In the genomic region with DNA sequence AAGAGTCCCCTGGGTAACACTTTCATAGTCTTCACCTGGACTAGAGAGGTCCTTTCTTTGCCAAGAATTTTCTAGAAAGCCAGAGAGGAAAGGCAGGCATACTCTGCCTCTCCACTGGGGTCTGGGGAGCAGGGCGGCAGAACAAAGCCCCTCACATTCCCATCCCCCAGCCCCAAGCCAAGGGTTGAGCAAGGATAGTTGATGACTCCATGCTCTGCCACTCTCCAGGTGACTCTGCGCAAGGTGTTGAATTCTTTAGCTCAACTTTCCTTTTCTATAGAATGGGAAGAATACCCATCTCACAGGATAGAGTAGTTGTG, we compare ENCODE assay signal across 22 cellular contexts. TPM values are rescaled to one million over a fixed set of nuclear protein-coding genes. Genes with fewer than 3 reads are reported as not detected.
DNase-seq lines count a peak whose midpoint lies in the region; ATAC-seq, FAIRE-seq and TF ChIP-seq lines count a peak whose summit lies in the region.
"Had no signal": no experiment of that assay in that cellular context is flagged by ENCODE, and none has a peak within 500 bp of the region (broad histone marks: within the 10 kb centered on the region; RNA-seq: fewer than 3 reads in every experiment).

No MANE protein-coding gene starts in this region.

- no peaks in the 10 kb centered on the region for H3K36me3 ChIP-seq in SK-N-SH (replicated peaks in 1 of 2; ENCODE audit: control insufficient read depth in 1 of 2, insufficient read depth in 2 of 2, low read length in 1 of 2)
- no peaks in the 10 kb centered on the region for H3K36me3 ChIP-seq in HepG2 (replicated peaks in 1 of 2; ENCODE audit: control insufficient read depth in 1 of 2, insufficient read depth in 2 of 2, low read length in 2 of 2)
- H3K36me3 ChIP-seq in neural progenitor cell: no peaks in the 10 kb centered on the region

- CTCF ChIA-PET in SK-N-SH (lab: Yijun Ruan, JAX) (interaction anchor here (0.6 to 9.8 kb wide), 5 partner anchors 11 to 378 kb away, joined by 3 to 427 read pairs (median 137); a partner anchor contains a TSS), HepG2 (lab: Yijun Ruan, JAX; ENCODE audit: low intra/inter-chr PET ratio, low total read pairs) (interaction anchor here (0.9 to 1.4 kb wide), 2 partner anchors 12 kb away, joined by 5 to 6 read pairs; no protein-coding TSS in a partner anchor)

- H3K36me3 Mint-ChIP-seq in neural progenitor cell (peaks cover 3% of the 10 kb centered on the region), type B pancreatic cell (no peaks in the 10 kb centered on the region)
- H3K36me3 Mint-ChIP-seq: CD4-positive, alpha-beta memory T cell had no signal

- H3K9ac ChIP-seq in SK-N-SH: no peak overlapping the region
- no peak overlapping the region for H3K9ac ChIP-seq in HepG2 (ENCODE audit: insufficient read depth, low read depth, low read length)
- H3K9ac ChIP-seq in neural progenitor cell: no peak overlapping the region

- no peak overlapping the region for H3K27ac Mint-ChIP-seq in neural progenitor cell
- no peak overlapping the region for H3K27ac Mint-ChIP-seq in type B pancreatic cell
- H3K27ac Mint-ChIP-seq: GM23338, HFFc6 had no signal

- H4K20me1 ChIP-seq in SK-N-SH (ENCODE audit: insufficient read depth) (no peaks in the 10 kb centered on the region), HepG2 (ENCODE audit: insufficient read depth, low read length) (no peaks in the 10 kb centered on the region), neural progenitor cell (ENCODE audit: low read depth) (peaks cover 37% of the 10 kb centered on the region)

- POLR2A ChIA-PET in SK-N-SH (lab: Yijun Ruan, JAX) (no interaction called here), HepG2 (lab: Yijun Ruan, JAX) (interaction anchor here (1.2 to 8.5 kb wide), 2 partner anchors 12 to 13 kb away, joined by 5 to 216 read pairs; a partner anchor contains a TSS)

- peak; percentile 26 for DNase-seq in SK-N-SH
- no peak for DNase-seq in HepG2 (ENCODE audit: low spot score)
- no peak for DNase-seq in neural progenitor cell (ENCODE audit: low spot score)
- DNase-seq in type B pancreatic cell (ENCODE audit: extremely low spot score, unreplicated experiment): no peak
- DNase-seq in stimulated activated CD4-positive, alpha-beta T cell treated with anti-CD3 and anti-CD28 coated beads, Interleukin-4, amount 100 ng/mL, for 24 hours: no peak
- DNase-seq in pons (ENCODE audit: low spot score): no peak
- DNase-seq: AML-193; CD4-positive, alpha-beta memory T cell; DMS153; DMS79; GDM1; HFFc6 had no signal

- FAIRE-seq in HepG2 (lab: Jason Lieb, UNC): no peak
- FAIRE-seq: A549, GM12892, H54 had no signal

- peaks cover 39% of the 10 kb centered on the region for H3K4me1 Mint-ChIP-seq in neural progenitor cell
- peaks cover 4% of the 10 kb centered on the region for H3K4me1 Mint-ChIP-seq in type B pancreatic cell (ENCODE audit: unreplicated experiment)

- H3K9me3 Mint-ChIP-seq in neural progenitor cell: no peaks in the 10 kb centered on the region
- no peaks in the 10 kb centered on the region for H3K9me3 Mint-ChIP-seq in type B pancreatic cell
- H3K9me3 Mint-ChIP-seq: CD4-positive, alpha-beta memory T cell; GM23338; HFFc6 had no signal

- H3K4me3 ChIP-seq in SK-N-SH (ENCODE audit: low read depth in 2 of 2, low read length in 1 of 2) (no peak overlapping the region), HepG2 (replicated peaks in 1 of 3; ENCODE audit: insufficient read depth in 1 of 3, low read depth in 2 of 3, low read length in 3 of 3) (no peak overlapping the region), neural progenitor cell (no peak overlapping the region)
- H3K4me3 ChIP-seq: A549, GM23338 had no signal

- in situ Hi-C loops in HepG2 (cut with HindIII; ENCODE audit: extremely low pct_ligation_motif_present, low pct_unique_long_range_greater_than_20kb): loop anchor here (10.0 to 25.0 kb wide), 2 partner anchors 298 to 501 kb away; no protein-coding TSS in a partner anchor

- H3K27me3 ChIP-seq in SK-N-SH (ENCODE audit: insufficient read depth) (peaks cover 87% of the 10 kb centered on the region), HepG2 (ENCODE audit: control insufficient read depth in 1 of 2, insufficient read depth in 2 of 2, low read length in 2 of 2) (peaks cover 20 to 52% of the 10 kb centered on the region in 2 experiments; a peak in 4 of 5 replicates), neural progenitor cell (peaks cover 100% of the 10 kb centered on the region)

- TF ChIP-seq EP300 in SK-N-SH (IDR thresholded peaks at IDR 0.05; ENCODE audit: borderline replicate concordance in 1 of 2, low read depth in 1 of 2, low read length in 1 of 2) (no peak), HepG2 (IDR thresholded peaks at IDR 0.05; ENCODE audit: low read depth in 2 of 2, low read length in 2 of 2) (no peak), HepG2 (CRISPR knock-in tag; IDR thresholded peaks at IDR 0.05; ENCODE audit: borderline replicate concordance) (no peak)

- H3K4me3 Mint-ChIP-seq in neural progenitor cell (peak overlapping the region; percentile 91), type B pancreatic cell (peak overlapping the region; percentile 36)
- H3K4me3 Mint-ChIP-seq: GM23338, HFFc6 had no signal

- no peak overlapping the region for H2AFZ ChIP-seq in SK-N-SH (ENCODE audit: low read depth)
- H2AFZ ChIP-seq in HepG2 (ENCODE audit: low read length): no peak overlapping the region
- H2AFZ ChIP-seq in neural progenitor cell (replicated peaks): no peak overlapping the region
- H2AFZ ChIP-seq: GM23338 had no signal

- H3K27me3 Mint-ChIP-seq in neural progenitor cell (ENCODE audit: insufficient read depth, low read depth) (peaks cover 59% of the 10 kb centered on the region), type B pancreatic cell (peaks cover 94% of the 10 kb centered on the region)

- TF ChIP-seq POLR2A in HepG2 (IDR thresholded peaks at IDR 0.05; ENCODE audit: insufficient read depth in 1 of 2, low read depth in 2 of 2, low read length in 2 of 2): no peak

- TF ChIP-seq RAD21 in SK-N-SH (IDR thresholded peaks at IDR 0.05; ENCODE audit: low read length): no peak
- TF ChIP-seq RAD21 in HepG2 (CRISPR knock-in tag; IDR thresholded peaks at IDR 0.05): no peak

- WGBS in SK-N-SH (ENCODE audit: low lambda C conversion rate): 75% methylated on average over 2 of the region's 2 CpGs
- WGBS in HepG2 (ENCODE audit: low lambda C conversion rate): 59% methylated on average over 2 of the region's 2 CpGs

- H3K27ac ChIP-seq in SK-N-SH (ENCODE audit: low read depth in 2 of 2, low read length in 1 of 2) (no peak overlapping the region), HepG2 (ENCODE audit: extremely low read length, insufficient read depth, low read length) (no peak overlapping the region), neural progenitor cell (no peak overlapping the region)
- H3K27ac ChIP-seq: 22Rv1, A549, C4-2B had no signal

- H3K9me2 ChIP-seq in SK-N-SH: no peaks in the 10 kb centered on the region

- H3K4me1 ChIP-seq in SK-N-SH (ENCODE audit: control insufficient read depth in 1 of 2, insufficient read depth in 2 of 2, low read depth in 1 of 2, low read length in 1 of 2) (peaks cover 0 to 21% of the 10 kb centered on the region in 2 experiments; a peak in 2 of 4 replicates), HepG2 (ENCODE audit: insufficient read depth, low read length) (peaks cover 53% of the 10 kb centered on the region), neural progenitor cell (peaks cover 13% of the 10 kb centered on the region)

- H3K9me3 ChIP-seq in SK-N-SH (no peaks in the 10 kb centered on the region), HepG2 (ENCODE audit: low read length) (no peaks in the 10 kb centered on the region), neural progenitor cell (ENCODE audit: low read depth) (no peaks in the 10 kb centered on the region)
- H3K9me3 ChIP-seq: A549 had no signal

- ATAC-seq in SK-N-SH treated with all-trans-retinoic acid at 6 μM for 48 hours (no peak), HepG2 (no peak), GM18498 (IDR thresholded peaks at IDR 0.05; ENCODE audit: unreplicated experiment) (no peak)
- ATAC-seq: A549, GM23338, HCT116 had no signal

- intact Hi-C loops in HepG2 (cut with micrococcal nuclease; ENCODE audit: unreplicated experiment): loop anchor here (5.0 to 10.0 kb wide), 2 partner anchors 503 to 651 kb away; no protein-coding TSS in a partner anchor

- no peak overlapping the region for H3K4me2 ChIP-seq in SK-N-SH
- peak overlapping the region; percentile 1; the same call in 1 of the 2 replicates for H3K4me2 ChIP-seq in HepG2 (ENCODE audit: low read depth, low read length)
- H3K4me2 ChIP-seq in neural progenitor cell: no peak overlapping the region
- H3K4me2 ChIP-seq: A549, GM23338 had no signal

- no peaks in the 10 kb centered on the region for H3F3A ChIP-seq in SK-N-SH (replicated peaks; ENCODE audit: insufficient read depth)
- no peaks in the 10 kb centered on the region for H3F3A ChIP-seq in neural progenitor cell (ENCODE audit: low read depth)

- BruUV-seq in HepG2 (replicated peaks; lab: Mats Ljungman, UMichigan): no TSS peak

- H3K79me2 ChIP-seq in SK-N-SH (ENCODE audit: insufficient read depth): no peaks in the 10 kb centered on the region
- H3K79me2 ChIP-seq in HepG2 (ENCODE audit: insufficient read depth, low read length): peaks cover 15% of the 10 kb centered on the region
- no peaks in the 10 kb centered on the region for H3K79me2 ChIP-seq in neural progenitor cell (ENCODE audit: low read depth)

- no peak for TF ChIP-seq CTCF in SK-N-SH (IDR thresholded peaks at IDR 0.05)
- no peak for TF ChIP-seq CTCF in HepG2 (CRISPR knock-in tag; IDR thresholded peaks at IDR 0.05)
- TF ChIP-seq CTCF in neural progenitor cell (IDR thresholded peaks at IDR 0.05): no peak
- TF ChIP-seq CTCF in type B pancreatic cell (conservative IDR thresholded peaks at IDR 0.05): no peak

RNA-seq across cellular contexts. Expression of a gene that starts 2.9 kb away (rescaled TPM):
- polyA plus RNA-seq in SK-N-SH (2012; rRNA removed): 0.02 and 0.03 TPM in 2 replicates
- polyA plus RNA-seq in SK-N-SH (2012; cell fraction: cytosol; rRNA removed): 0.04 TPM in 2 replicates
- 0.19 TPM in 2 replicates for polyA plus RNA-seq in SK-N-SH (2012; cell fraction: nucleus; rRNA removed)
- total RNA-seq in HepG2 (2016; rRNA removed; fragmentation: Illumina TruSeq; extraction: Trizol): 10.2 and 15.0 TPM in 2 replicates
- total RNA-seq in HepG2 (2016; cell fraction: cytosol; rRNA removed; fragmentation: Illumina TruSeq; extraction: Trizol; ENCODE audit: low read depth): 1.6 and 1.8 TPM in 2 replicates
- total RNA-seq in HepG2 (2016; cell fraction: insoluble cytoplasmic fraction; rRNA removed; fragmentation: Illumina TruSeq; extraction: Trizol): 9.2 and 15.1 TPM in 2 replicates
- total RNA-seq in HepG2 (2016; cell fraction: membrane; rRNA removed; fragmentation: Illumina TruSeq; extraction: Trizol): 5.3 and 5.6 TPM in 2 replicates
- total RNA-seq in HepG2 (2016; cell fraction: nucleus; rRNA removed; fragmentation: Illumina TruSeq; extraction: Trizol): 16.7 and 18.1 TPM in 2 replicates
- 1.6 and 3.0 TPM in 2 replicates for polyA plus RNA-seq in HepG2 (2011; rRNA removed)
- polyA plus RNA-seq in HepG2 (2011; cell fraction: cytosol; rRNA removed): 1.5 and 1.9 TPM in 2 replicates
- polyA plus RNA-seq in HepG2 (2011; cell fraction: nucleus; rRNA removed): 6.3 and 9.6 TPM in 2 replicates
- polyA plus RNA-seq in HepG2 (2012): 4.5 and 5.8 TPM in 2 replicates
- 0.75 and 0.80 TPM in 2 replicates for polyA plus RNA-seq in HepG2 (2016; cell fraction: cytosol; fragmentation: Illumina TruSeq; extraction: Trizol; ENCODE audit: low read depth)
- 5.6 and 5.9 TPM in 2 replicates for polyA plus RNA-seq in HepG2 (2016; cell fraction: insoluble cytoplasmic fraction; fragmentation: Illumina TruSeq; extraction: Trizol; ENCODE audit: low read depth)
- polyA plus RNA-seq in HepG2 (2016; cell fraction: membrane; fragmentation: Illumina TruSeq; extraction: Trizol; ENCODE audit: low read depth): 2.3 and 2.7 TPM in 2 replicates
- 19.8 and 21.2 TPM in 2 replicates for polyA plus RNA-seq in HepG2 (2016; cell fraction: nucleus; fragmentation: Illumina TruSeq; extraction: Trizol; ENCODE audit: insufficient read depth, low read depth)
- polyA minus RNA-seq in HepG2 (2011; rRNA and poly(A)+ RNA removed; ENCODE audit: low replicate concordance): 5.0 TPM in 1 of 2 replicates, not detected in the other
- 2.5 and 4.1 TPM in 2 replicates for polyA minus RNA-seq in HepG2 (2011; cell fraction: cytosol; rRNA and poly(A)+ RNA removed)
- polyA minus RNA-seq in HepG2 (2011; cell fraction: nucleus; rRNA and poly(A)+ RNA removed): 2.4 and 4.5 TPM in 2 replicates
- not detected in 2 replicates for total RNA-seq in neural progenitor cell (ENCODE audit: low replicate concordance)
- total RNA-seq in type B pancreatic cell (ENCODE audit: low replicate concordance): 0.31 and 24.3 TPM in 2 replicates
- total RNA-seq: HT-29 had no signal

RNA-seq across cellular contexts. Expression of a gene that starts 13.1 kb away (rescaled TPM):
- 18.7 and 20.1 TPM in 2 replicates for polyA plus RNA-seq in SK-N-SH (2012; rRNA removed)
- 9.8 and 14.2 TPM in 2 replicates for polyA plus RNA-seq in SK-N-SH (2012; cell fraction: cytosol; rRNA removed)
- 47.9 and 49.4 TPM in 2 replicates for polyA plus RNA-seq in SK-N-SH (2012; cell fraction: nucleus; rRNA removed)
- total RNA-seq in HepG2 (2016; rRNA removed; fragmentation: Illumina TruSeq; extraction: Trizol): 22.0 and 22.8 TPM in 2 replicates
- 4.7 and 4.9 TPM in 2 replicates for total RNA-seq in HepG2 (2016; cell fraction: cytosol; rRNA removed; fragmentation: Illumina TruSeq; extraction: Trizol; ENCODE audit: low read depth)
- 18.5 and 23.5 TPM in 2 replicates for total RNA-seq in HepG2 (2016; cell fraction: insoluble cytoplasmic fraction; rRNA removed; fragmentation: Illumina TruSeq; extraction: Trizol)
- 12.9 and 13.2 TPM in 2 replicates for total RNA-seq in HepG2 (2016; cell fraction: membrane; rRNA removed; fragmentation: Illumina TruSeq; extraction: Trizol)
- total RNA-seq in HepG2 (2016; cell fraction: nucleus; rRNA removed; fragmentation: Illumina TruSeq; extraction: Trizol): 16.8 and 19.0 TPM in 2 replicates
- polyA plus RNA-seq in HepG2 (2011; rRNA removed): 15.2 and 17.3 TPM in 2 replicates
- polyA plus RNA-seq in HepG2 (2011; cell fraction: cytosol; rRNA removed): 9.2 and 11.9 TPM in 2 replicates
- polyA plus RNA-seq in HepG2 (2011; cell fraction: nucleus; rRNA removed): 20.1 and 23.4 TPM in 2 replicates
- polyA plus RNA-seq in HepG2 (2012): 13.4 and 14.5 TPM in 2 replicates
- polyA plus RNA-seq in HepG2 (2016; cell fraction: cytosol; fragmentation: Illumina TruSeq; extraction: Trizol; ENCODE audit: low read depth): 5.3 and 5.4 TPM in 2 replicates
- 19.1 and 22.3 TPM in 2 replicates for polyA plus RNA-seq in HepG2 (2016; cell fraction: insoluble cytoplasmic fraction; fragmentation: Illumina TruSeq; extraction: Trizol; ENCODE audit: low read depth)
- polyA plus RNA-seq in HepG2 (2016; cell fraction: membrane; fragmentation: Illumina TruSeq; extraction: Trizol; ENCODE audit: low read depth): 8.7 and 10.7 TPM in 2 replicates
- 19.4 and 22.9 TPM in 2 replicates for polyA plus RNA-seq in HepG2 (2016; cell fraction: nucleus; fragmentation: Illumina TruSeq; extraction: Trizol; ENCODE audit: insufficient read depth, low read depth)
- polyA minus RNA-seq in HepG2 (2011; rRNA and poly(A)+ RNA removed; ENCODE audit: low replicate concordance): 14.3 and 29.5 TPM in 2 replicates
- 11.9 and 13.8 TPM in 2 replicates for polyA minus RNA-seq in HepG2 (2011; cell fraction: cytosol; rRNA and poly(A)+ RNA removed)
- 28.6 and 28.8 TPM in 2 replicates for polyA minus RNA-seq in HepG2 (2011; cell fraction: nucleus; rRNA and poly(A)+ RNA removed)
- 10.0 and 19.5 TPM in 2 replicates for total RNA-seq in neural progenitor cell (ENCODE audit: low replicate concordance)
- 22.1 and 24.3 TPM in 2 replicates for total RNA-seq in type B pancreatic cell (ENCODE audit: low replicate concordance)
